8 cellular contexts compared by ENCODE assay signal in genomic region chr10:101031128-101031795, GRCh38. TPM values are rescaled to one million over a fixed set of nuclear protein-coding genes. Genes with fewer than 3 reads are reported as not detected.
DNase-seq lines count a peak whose midpoint lies in the region; ATAC-seq, FAIRE-seq and TF ChIP-seq lines count a peak whose summit lies in the region.

PDZD7 (minus strand) TSS chr10:101031129; CDS start chr10:101030219, 910 bp downstream.
SFXN3 (plus strand) TSS chr10:101031234; CDS start chr10:101034695, 3,461 bp downstream.

- POLR2A ChIA-PET in IMR-90 (lab: Charles Lee; ENCODE audit: unreplicated experiment) (interaction anchor here (0.5 to 1.4 kb wide), 2 partner anchors 12 to 47 kb away, joined by 3 to 6 read pairs; no protein-coding TSS in a partner anchor), PC-3 (lab: Charles Lee; ENCODE audit: unreplicated experiment) (interaction anchor here (1.0 kb wide), 1 partner anchor 16 kb away, joined by 13 read pairs; no protein-coding TSS in a partner anchor)

- FAIRE-seq in D721Med (lab: Jason Lieb, UNC), result no peak

- DNase-seq in D721Med (ENCODE audit: insufficient read length, low spot score) (peak; percentile 92), IMR-90 (peak; percentile 91), PC-3 (peak; percentile 91), myocyte (ENCODE audit: low read depth) (peak; percentile 92)
- DNase-seq in activated T-cell treated with anti-CD3 and anti-CD28 coated beads, Interleukin-2, amount 50 U/mL, for 72 hours, result peak; percentile 97 to 98
- DNase-seq in stimulated activated CD8-positive, alpha-beta memory T cell treated with anti-CD3 and anti-CD28 coated beads, Interleukin-7, amount 100 ng/mL, for 4 hours (ENCODE audit: low read depth in 2 of 2), result peak; percentile 89 to 96

- intact Hi-C loops in IMR-90 (cut with micrococcal nuclease) (loop anchor here (5.0 kb wide), 1 partner anchor 36 kb away; no protein-coding TSS in a partner anchor), PC-3 (cut with micrococcal nuclease) (no loop called here)

- H3K27ac ChIP-seq in IMR-90 (ENCODE audit: insufficient read depth, low read length) (peak within 1 kb of the TSS; percentile 87), PC-3 (ENCODE audit: low read length) (peak within 1 kb of the TSS; percentile 95)

- H2BK5ac ChIP-seq in IMR-90 (ENCODE audit: low read depth, low read length, poor library complexity, severe bottlenecking), result peak within 1 kb of the TSS; percentile 89

- TF ChIP-seq CTCF in D721Med (IDR thresholded peaks at IDR 0.05; ENCODE audit: insufficient read depth, missing control alignments) (no peak), IMR-90 (conservative IDR thresholded peaks at IDR 0.05; ENCODE audit: low read depth, low read length) (no peak), PC-3 (conservative IDR thresholded peaks at IDR 0.05; ENCODE audit: low read depth, low read length) (no peak)

- peak within 1 kb of the TSS; percentile 97 for H3K4ac ChIP-seq in IMR-90 (ENCODE audit: low read depth, low read length)

- peak within 1 kb of the TSS; percentile 62 for H3K14ac ChIP-seq in IMR-90 (replicated peaks; ENCODE audit: low read depth, low read length)

- H3K27me3 ChIP-seq in IMR-90 (ENCODE audit: control insufficient read depth, insufficient read depth, low read length) (peaks cover 2% of the 10 kb centered on the region; the same call in 1 of the 2 replicates), PC-3 (ENCODE audit: low read length) (no peaks in the 10 kb centered on the region)

- BruUV-seq in IMR-90 (replicated peaks; lab: Mats Ljungman, UMichigan), result no TSS peak
- no TSS peak for BruUV-seq in PC-3 (replicated peaks; lab: Mats Ljungman, UMichigan)

- peak within 1 kb of the TSS; percentile 76 for H2BK20ac ChIP-seq in IMR-90 (ENCODE audit: low read depth, low read length)

- no peaks in the 10 kb centered on the region for H3K9me2 ChIP-seq in PC-3 (replicated peaks; ENCODE audit: low read length)

- 3% methylated on average over 17 of the region's 38 CpGs; no CpG with 5 or more reads in 1 of the 2 experiments for WGBS in IMR-90 (ENCODE audit: extremely low coverage in 2 of 2, insufficient read length in 1 of 2), 2 experiments

- peak within 1 kb of the TSS; percentile 86 for H2BK120ac ChIP-seq in IMR-90 (ENCODE audit: low read depth, low read length)

- H3K9me3 Mint-ChIP-seq in activated T-cell treated with anti-CD3 and anti-CD28 coated beads, Interleukin-2, amount 50 U/mL, for 72 hours, result no peaks in the 10 kb centered on the region

- ATAC-seq in GM21576 (IDR thresholded peaks at IDR 0.05; ENCODE audit: unreplicated experiment) (peak; percentile 89), IMR-90 (ENCODE audit: low read depth) (peak; percentile 82), PC-3 (peak; percentile 80), esophagus mucosa (peak; percentile 89)
- ATAC-seq in activated T-cell treated with anti-CD3 and anti-CD28 coated beads, Interleukin-2, amount 50 U/mL, for 72 hours (replicated peaks in 1 of 2), result peak; percentile 85 to 87

- H3K4me1 ChIP-seq in IMR-90 (ENCODE audit: control insufficient read depth, insufficient read depth, low read length), result peaks cover 2% of the 10 kb centered on the region
- peaks cover 8% of the 10 kb centered on the region for H3K4me1 ChIP-seq in PC-3 (ENCODE audit: insufficient read depth, low read length)

- H4K8ac ChIP-seq in IMR-90 (ENCODE audit: low read depth in 2 of 2, low read length in 2 of 2), result peak within 1 kb of the TSS; percentile 75 to 84; a peak in 3 of 4 replicates

- in situ Hi-C loops in IMR-90 (cut with MboI; ENCODE audit: low sequenced_read_pairs), result no loop called here

- H4K5ac ChIP-seq in IMR-90 (ENCODE audit: low read depth, low read length), result peak within 1 kb of the TSS; percentile 52

- dilution Hi-C loops in IMR-90 (cut with HindIII; ENCODE audit: low sequenced_read_pairs, unreplicated experiment), result no loop called here

- peak within 1 kb of the TSS; percentile 57; the same call in 1 of the 2 replicates for H3K56ac ChIP-seq in IMR-90 (ENCODE audit: extremely low read depth, insufficient read depth, low read length)

- H3K4me3 ChIP-seq in IMR-90 (ENCODE audit: insufficient read depth, low read depth, low read length), result peak within 1 kb of the TSS; percentile 60
- H3K4me3 ChIP-seq in PC-3 (ENCODE audit: low read length), result peak within 1 kb of the TSS; percentile 83

- peak within 1 kb of the TSS; percentile 98 for H2AK9ac ChIP-seq in IMR-90 (replicated peaks; ENCODE audit: low read depth, low read length, poor library complexity)

- peak; percentile 13; the same call in 1 of the 2 replicates for TF ChIP-seq POLR2A in IMR-90 (IDR thresholded peaks at IDR 0.05; ENCODE audit: low read depth, low read length)

- peak within 1 kb of the TSS; percentile 71 for H3K9ac ChIP-seq in IMR-90 (ENCODE audit: low read depth, low read length)
- H3K9ac ChIP-seq in PC-3 (ENCODE audit: low read length), result peak within 1 kb of the TSS; percentile 85

- CTCF ChIA-PET in IMR-90 (lab: Yijun Ruan, JAX), result interaction anchor here (1.0 to 2.1 kb wide), 4 partner anchors 10 to 23 kb away, joined by 4 to 7 read pairs (median 5); no protein-coding TSS in a partner anchor
- CTCF ChIA-PET in PC-3 (lab: Charles Lee), result interaction anchor here (1.0 to 1.2 kb wide), 2 partner anchors 21 to 48 kb away, joined by 3 read pairs; no protein-coding TSS in a partner anchor

- H3K4me3 Mint-ChIP-seq in activated T-cell treated with anti-CD3 and anti-CD28 coated beads, Interleukin-2, amount 50 U/mL, for 72 hours, result peak within 1 kb of the TSS; percentile 84 to 91

- H3K79me1 ChIP-seq in IMR-90 (ENCODE audit: low read depth in 1 of 2, low read length in 2 of 2), result peaks cover 14 to 54% of the 10 kb centered on the region in 2 experiments; a peak in 3 of 4 replicates

- H3K79me2 ChIP-seq in PC-3 (ENCODE audit: low read length), result peaks cover 16% of the 10 kb centered on the region

- no peaks in the 10 kb centered on the region for H3K9me3 ChIP-seq in IMR-90 (ENCODE audit: control insufficient read depth, insufficient read depth, low read length)
- H3K9me3 ChIP-seq in PC-3 (ENCODE audit: low read length), result no peaks in the 10 kb centered on the region

- TF ChIP-seq RAD21 in IMR-90 (IDR thresholded peaks at IDR 0.05; ENCODE audit: low read length), result no peak

- H4K91ac ChIP-seq in IMR-90 (ENCODE audit: insufficient read depth, low read depth, low read length), result peak within 1 kb of the TSS; percentile 89

- H4K20me1 ChIP-seq in IMR-90 (ENCODE audit: insufficient read depth, low read length) (peaks cover 30% of the 10 kb centered on the region), PC-3 (ENCODE audit: low read length) (no peaks in the 10 kb centered on the region)

- peaks cover 2% of the 10 kb centered on the region; the same call in 1 of the 2 replicates for H3K9me1 ChIP-seq in IMR-90 (ENCODE audit: insufficient read depth, low read length)

- H3K4me1 Mint-ChIP-seq in activated T-cell treated with anti-CD3 and anti-CD28 coated beads, Interleukin-2, amount 50 U/mL, for 72 hours (ENCODE audit: low read depth), result peaks cover 18% of the 10 kb centered on the region

- H3K36me3 ChIP-seq in IMR-90 (ENCODE audit: control insufficient read depth, insufficient read depth, low read length) (peaks cover 16% of the 10 kb centered on the region), PC-3 (ENCODE audit: low read depth, low read length) (peaks cover 1% of the 10 kb centered on the region; the same call in 1 of the 2 replicates)

- H3K4me2 ChIP-seq in IMR-90 (ENCODE audit: low read depth, low read length) (peak within 1 kb of the TSS; percentile 87), PC-3 (ENCODE audit: low read length) (peak within 1 kb of the TSS; percentile 96)

- H2BK15ac ChIP-seq in IMR-90 (ENCODE audit: low read depth, low read length), result peak within 1 kb of the TSS; percentile 3; the same call in 2 of the 3 replicates

- peak within 1 kb of the TSS; percentile 43 for H3K18ac ChIP-seq in IMR-90 (ENCODE audit: low read depth, low read length)

- H2AFZ ChIP-seq in IMR-90 (replicated peaks; ENCODE audit: low read length, poor library complexity) (peak within 1 kb of the TSS; percentile 99), PC-3 (ENCODE audit: low read length) (peak within 1 kb of the TSS; percentile 80)

- H2AK5ac ChIP-seq in IMR-90 (ENCODE audit: low read depth, low read length), result peak within 1 kb of the TSS; percentile 88

- H3K27ac Mint-ChIP-seq in activated T-cell treated with anti-CD3 and anti-CD28 coated beads, Interleukin-2, amount 50 U/mL, for 72 hours, result peak within 1 kb of the TSS; percentile 38

- H3K23ac ChIP-seq in IMR-90 (ENCODE audit: low read depth, low read length), result peak within 1 kb of the TSS; percentile 26

- no peaks in the 10 kb centered on the region for H3F3A ChIP-seq in PC-3 (ENCODE audit: low read length, unreplicated experiment)

- no peaks in the 10 kb centered on the region for H3K36me3 Mint-ChIP-seq in activated T-cell treated with anti-CD3 and anti-CD28 coated beads, Interleukin-2, amount 50 U/mL, for 72 hours (ENCODE audit: insufficient read depth in 2 of 2)

- H3K27me3 Mint-ChIP-seq in activated T-cell treated with anti-CD3 and anti-CD28 coated beads, Interleukin-2, amount 50 U/mL, for 72 hours (ENCODE audit: low read depth), result peaks cover 7% of the 10 kb centered on the region

TF ChIP-seq in IMR-90, 13 proteins besides CTCF, POLR2A, EP300 and RAD21 (continues in another document):
- TF ChIP-seq RCOR1 (IDR thresholded peaks at IDR 0.05; ENCODE audit: insufficient replicate concordance, low read length) (no peak), MAFK (IDR thresholded peaks at IDR 0.05; ENCODE audit: low read depth, low read length) (no peak), MXI1 (IDR thresholded peaks at IDR 0.05; ENCODE audit: borderline replicate concordance, low read depth, low read length) (no peak), FOS (IDR thresholded peaks at IDR 0.05; ENCODE audit: low read depth, low read length) (peak; percentile 56; the same call in 1 of the 2 replicates), CEBPB (IDR thresholded peaks at IDR 0.05; ENCODE audit: low read depth, low read length) (no peak)

RNA-seq across cellular contexts. Expression of gene PDZD7, which starts in this region (rescaled TPM):
- 0.83 and 0.90 TPM in 2 replicates for total RNA-seq in IMR-90 (2012; rRNA removed)
- polyA plus RNA-seq in IMR-90 (2012; rRNA removed), result 1.5 and 1.8 TPM in 2 replicates
- 0.97 and 2.0 TPM in 2 replicates for polyA plus RNA-seq in IMR-90 (2012; cell fraction: cytosol; rRNA removed)
- 6.5 and 8.7 TPM in 2 replicates for polyA plus RNA-seq in IMR-90 (2012; cell fraction: nucleus; rRNA removed; ENCODE audit: low replicate concordance)
- total RNA-seq in PC-3 (2014; rRNA removed), result 2.5 and 2.8 TPM in 2 replicates
- total RNA-seq in activated T-cell treated with anti-CD3 and anti-CD28 coated beads, Interleukin-2, amount 50 U/mL, for 72 hours, result under 1 TPM; 0.12 to 0.44 TPM
- 0.04 TPM for total RNA-seq in esophagus mucosa
- total RNA-seq in myocyte, result 0.16 and 1.9 TPM in 2 replicates
- polyA plus RNA-seq in myocyte (2012), result 4.0 TPM

RNA-seq across cellular contexts. Expression of gene SFXN3, which starts in this region (rescaled TPM):
- total RNA-seq in IMR-90 (2012; rRNA removed), result 53.3 and 64.7 TPM in 2 replicates
- polyA plus RNA-seq in IMR-90 (2012; rRNA removed), result 67.6 and 77.2 TPM in 2 replicates
- polyA plus RNA-seq in IMR-90 (2012; cell fraction: cytosol; rRNA removed), result 36.7 and 46.7 TPM in 2 replicates
- polyA plus RNA-seq in IMR-90 (2012; cell fraction: nucleus; rRNA removed; ENCODE audit: low replicate concordance), result 417 and 427 TPM in 2 replicates
- 46.7 and 63.7 TPM in 2 replicates for total RNA-seq in PC-3 (2014; rRNA removed)
- 10 to 100 TPM; 23.5 to 24.2 TPM for total RNA-seq in activated T-cell treated with anti-CD3 and anti-CD28 coated beads, Interleukin-2, amount 50 U/mL, for 72 hours
- total RNA-seq in esophagus mucosa, result 4.9 TPM
- 103 and 122 TPM in 2 replicates for total RNA-seq in myocyte
- polyA plus RNA-seq in myocyte (2012), result 77.4 TPM

Comparison
In these comparisons a context has a peak if more than half of its experiments do, and no peak if none do; other contexts are left out.
1. Peak in every context shown above with its lines: DNase-seq, ATAC-seq, H3K4me3 ChIP-seq and H3K27ac ChIP-seq.